ENCODE assay signal across 1 cellular context in genomic region chr1:205775015-205775716, GRCh38.
TF ChIP-seq lines count a peak whose summit lies in the region.

TSS of gene RAB29 (minus strand) at chr1:205775482. CDS start at chr1:205774956, 526 bp downstream.

TF ChIP-seq in K562, 482 proteins besides CTCF, POLR2A, EP300 and RAD21 (continued from another document and continues in another):
- no peak for TF ChIP-seq RBM14 (IDR thresholded peaks at IDR 0.05; ENCODE audit: borderline replicate concordance, insufficient read depth, low read depth, low read length)
- TF ChIP-seq SMARCC2 (IDR thresholded peaks at IDR 0.05; ENCODE audit: low read depth) = 0 out of 2 replicates have a peak, but pooled peaks have one; percentile 47
- no peak for TF ChIP-seq ARID3A (IDR thresholded peaks at IDR 0.05; ENCODE audit: borderline replicate concordance, low read depth, low read length)
- TF ChIP-seq ZBTB8A (IDR thresholded peaks at IDR 0.05; ENCODE audit: partially characterized antibody) = no peak
- no peak for TF ChIP-seq ZBTB12 (CRISPR knock-in tag; IDR thresholded peaks at IDR 0.05)
- no peak for TF ChIP-seq SAFB2 (IDR thresholded peaks at IDR 0.05; ENCODE audit: borderline replicate concordance, low read depth, low read length, severe bottlenecking)
- no peak for TF ChIP-seq SRSF7 (optimal IDR thresholded peaks at IDR 0.05; ENCODE audit: low read depth, low read length)
- no peak for TF ChIP-seq RBM22 (IDR thresholded peaks at IDR 0.05; ENCODE audit: low read depth, low read length, poor library complexity, severe bottlenecking)
- no peak for TF ChIP-seq PRMT5 (CRISPR knock-in tag; IDR thresholded peaks at IDR 0.05)
- no peak for TF ChIP-seq CEBPZ (IDR thresholded peaks at IDR 0.05; ENCODE audit: borderline replicate concordance, low read depth, low read length)
- no peak for TF ChIP-seq ZFX (CRISPR knock-in tag; IDR thresholded peaks at IDR 0.05)
- no peak for TF ChIP-seq CBX5 (IDR thresholded peaks at IDR 0.05; ENCODE audit: borderline replicate concordance, low read depth)
- TF ChIP-seq NR2F6 (CRISPR knock-in tag; IDR thresholded peaks at IDR 0.05) = no peak
- TF ChIP-seq TAL1 (IDR thresholded peaks at IDR 0.05) = no peak
- TF ChIP-seq TARDBP (IDR thresholded peaks at IDR 0.05) = 0 out of 2 replicates have a peak, but pooled peaks have one; percentile 38
- TF ChIP-seq HBP1 (CRISPR knock-in tag; IDR thresholded peaks at IDR 0.05) = peak; percentile 43; the same call in 1 of the 2 replicates
- TF ChIP-seq ZNF507 (tag; conservative IDR thresholded peaks at IDR 0.05) = no peak
- TF ChIP-seq NR0B1 (IDR thresholded peaks at IDR 0.05; ENCODE audit: partially characterized antibody) = no peak
- no peak for TF ChIP-seq CEBPB (tag; IDR thresholded peaks at IDR 0.05)
- no peak for TF ChIP-seq RERE (CRISPR knock-in tag; IDR thresholded peaks at IDR 0.05; ENCODE audit: borderline replicate concordance)
- TF ChIP-seq ZFP91 (CRISPR knock-in tag; IDR thresholded peaks at IDR 0.05) = no peak
- no peak for TF ChIP-seq ERF (CRISPR knock-in tag; IDR thresholded peaks at IDR 0.05)
- TF ChIP-seq JUNB (CRISPR knock-in tag; conservative IDR thresholded peaks at IDR 0.05) = no peak
- no peak for TF ChIP-seq ZNF695 (CRISPR knock-in tag; IDR thresholded peaks at IDR 0.05)
- no peak for TF ChIP-seq CHAMP1 (IDR thresholded peaks at IDR 0.05)
- TF ChIP-seq ZNF12 (CRISPR knock-in tag; IDR thresholded peaks at IDR 0.05) = no peak
- TF ChIP-seq NEUROD1 (IDR thresholded peaks at IDR 0.05; ENCODE audit: borderline replicate concordance, low read depth, low read length, partially characterized antibody) = no peak
- TF ChIP-seq CREB5 (CRISPR knock-in tag; IDR thresholded peaks at IDR 0.05) = no peak
- TF ChIP-seq ELK3 (CRISPR knock-in tag; IDR thresholded peaks at IDR 0.05) = no peak
- TF ChIP-seq FUS (optimal IDR thresholded peaks at IDR 0.05; ENCODE audit: low read depth, low read length) = no peak
- no peak for TF ChIP-seq GABPA (tag; conservative IDR thresholded peaks at IDR 0.05; ENCODE audit: low read depth)
- TF ChIP-seq TEAD2 (tag; IDR thresholded peaks at IDR 0.05) = no peak
- no peak for TF ChIP-seq HDGF (IDR thresholded peaks at IDR 0.05)
